ENCODE assay signal across 12 cellular contexts in genomic region chr15:25858952-25859760, GRCh38. TPM values are rescaled to one million over a fixed set of nuclear protein-coding genes. Genes with fewer than 3 reads are reported as not detected.
DNase-seq lines count a peak whose midpoint lies in the region; ATAC-seq and TF ChIP-seq lines count a peak whose summit lies in the region.
"Had no signal": no experiment of that assay in that cellular context is flagged by ENCODE, and none has a peak within 500 bp of the region (broad histone marks: within the 10 kb centered on the region; RNA-seq: fewer than 3 reads in every experiment).

No MANE protein-coding gene starts in this region.

- H3K4me3 Mint-ChIP-seq in CD14-positive monocyte: peak overlapping the region; percentile 59 to 68

- H3K36me3 Mint-ChIP-seq in CD14-positive monocyte: peaks cover 11 to 16% of the 10 kb centered on the region in 2 donors

- H3K36me3 ChIP-seq in Peyer's patch: no peaks in the 10 kb centered on the region
- peaks cover 5% of the 10 kb centered on the region for H3K36me3 ChIP-seq in effector memory CD4-positive, alpha-beta T cell (ENCODE audit: control insufficient read depth, insufficient read depth, low read length)
- no peaks in the 10 kb centered on the region for H3K36me3 ChIP-seq in parathyroid adenoma (ENCODE audit: control insufficient read depth, insufficient read depth, low read length)

- peaks cover 0 to 9% (median 0%) of the 10 kb centered on the region in 7 donors for H3K9me3 Mint-ChIP-seq in CD14-positive monocyte

- no peak for TF ChIP-seq POLR2A in Peyer's patch (IDR thresholded peaks at IDR 0.05)

- DNase-seq in CD14-positive monocyte (ENCODE audit: low spot score): no peak
- DNase-seq in Peyer's patch: no peak
- DNase-seq in effector memory CD4-positive, alpha-beta T cell: no peak
- no peak for DNase-seq in NCI-H748 (lab: John Stamatoyannopoulos, UW; ENCODE audit: unreplicated experiment)
- no peak for DNase-seq in head of caudate nucleus
- DNase-seq: Calu3, foreskin melanocyte, midbrain, NCI-H2171 had no signal

- H3K79me2 ChIP-seq in parathyroid adenoma: peaks cover 13% of the 10 kb centered on the region

- H3K27me3 ChIP-seq in Peyer's patch: no peaks in the 10 kb centered on the region
- no peaks in the 10 kb centered on the region for H3K27me3 ChIP-seq in effector memory CD4-positive, alpha-beta T cell (replicated peaks; ENCODE audit: control insufficient read depth, insufficient read depth, low read length, poor library complexity, severe bottlenecking)
- H3K27me3 ChIP-seq in parathyroid adenoma (ENCODE audit: control insufficient read depth, insufficient read depth, low read length): no peaks in the 10 kb centered on the region

- peak overlapping the region; percentile 3 for H3K4me2 ChIP-seq in parathyroid adenoma (ENCODE audit: low read length)

- peaks cover 0 to 8% (median 3%) of the 10 kb centered on the region in 4 donors for H3K4me1 ChIP-seq in Peyer's patch
- peaks cover 25% of the 10 kb centered on the region for H3K4me1 ChIP-seq in effector memory CD4-positive, alpha-beta T cell (ENCODE audit: control insufficient read depth, insufficient read depth, low read length, poor library complexity, severe bottlenecking)
- no peaks in the 10 kb centered on the region for H3K4me1 ChIP-seq in parathyroid adenoma

- peaks cover 20 to 39% (median 25%) of the 10 kb centered on the region in 3 donors for H3K27me3 Mint-ChIP-seq in CD14-positive monocyte (ENCODE audit: low read depth in 3 of 3)

- no peak overlapping the region for H3K9ac ChIP-seq in parathyroid adenoma

- no peak overlapping the region for H2AFZ ChIP-seq in parathyroid adenoma

- intact Hi-C loops in CD14-positive monocyte (cut with micrococcal nuclease): loop anchor here in 1 of 2 donors (10.0 kb wide), 1 partner anchor 64 kb away; no protein-coding TSS in a partner anchor
- intact Hi-C loops in head of caudate nucleus (cut with DNase I): no loop called here

- peak overlapping the region in 2 of 4 donors; percentile 1 to 13 for H3K4me3 ChIP-seq in Peyer's patch
- H3K4me3 ChIP-seq in effector memory CD4-positive, alpha-beta T cell (ENCODE audit: insufficient read depth, low read depth, low read length, poor library complexity, severe bottlenecking): peak overlapping the region; percentile 81
- no peak overlapping the region for H3K4me3 ChIP-seq in parathyroid adenoma (ENCODE audit: low read depth, low read length)

- no peak for TF ChIP-seq CTCF in CD14-positive monocyte (IDR thresholded peaks at IDR 0.05)
- no peak for TF ChIP-seq CTCF in Peyer's patch (IDR thresholded peaks at IDR 0.05)
- TF ChIP-seq CTCF in parathyroid adenoma (IDR thresholded peaks at IDR 0.05): no peak

- ATAC-seq in GM18511 (IDR thresholded peaks at IDR 0.05; ENCODE audit: unreplicated experiment) (no peak), GM21737 (IDR thresholded peaks at IDR 0.05; ENCODE audit: unreplicated experiment) (no peak)

- H3K9me3 ChIP-seq in Peyer's patch: no peaks in the 10 kb centered on the region
- H3K9me3 ChIP-seq in effector memory CD4-positive, alpha-beta T cell (ENCODE audit: control insufficient read depth, low read length): no peaks in the 10 kb centered on the region
- H3K9me3 ChIP-seq in parathyroid adenoma (ENCODE audit: control insufficient read depth, low read length): no peaks in the 10 kb centered on the region

- peaks cover 42% of the 10 kb centered on the region for H3K4me1 Mint-ChIP-seq in CD14-positive monocyte

- H3K27ac ChIP-seq in Peyer's patch: peak overlapping the region; percentile 61 to 80 (median 70)
- peak overlapping the region; percentile 88 for H3K27ac ChIP-seq in effector memory CD4-positive, alpha-beta T cell (ENCODE audit: insufficient read depth, low read length, poor library complexity, severe bottlenecking)
- H3K27ac ChIP-seq in parathyroid adenoma: no peak overlapping the region

- peak overlapping the region in 1 of 7 donors; percentile 7 for H3K27ac Mint-ChIP-seq in CD14-positive monocyte

RNA-seq across cellular contexts. Expression of gene ATP10A, which starts 4.0 kb away (rescaled TPM):
- under 1 TPM; 0.71 to 0.92 TPM for polyA plus RNA-seq in CD14-positive monocyte
- 1 to 10 TPM; 1.6 to 7.4 (median 3.7) TPM for total RNA-seq in Peyer's patch
